In genomic region chr16:86784267-86784626, GRCh38 we compare ENCODE assay signal across 16 cellular contexts.
"Had no signal": no experiment of that assay in that cellular context is flagged by ENCODE, and none has a peak within 500 bp of the region (broad histone marks: within the 10 kb centered on the region; RNA-seq: fewer than 3 reads in every experiment).

No MANE protein-coding gene starts in this region.

- H3K36me3 ChIP-seq: ovary, vagina had no signal

- H3K36me3 Mint-ChIP-seq: activated naive CD4-positive, alpha-beta T cell treated with anti-CD3 and anti-CD28 coated beads, Interleukin-2, amount 10 ng/mL, durations not matched to agents 7 days and 5 days; memory B cell; naive thymus-derived CD8-positive, alpha-beta T cell had no signal

- DNase-seq: activated CD4-positive, alpha-beta T cell treated with anti-CD3 and anti-CD28 coated beads, Interleukin-2, amount 50 U/mL, for 1 hour; activated CD4-positive, CD25-positive, alpha-beta regulatory T cell treated with anti-CD3 and anti-CD28 coated beads, Interleukin-2, amount 50 U/mL, for 72 hours; activated CD8-positive, alpha-beta memory T cell treated with anti-CD3 and anti-CD28 coated beads, Interleukin-2, amount 50 U/mL, for 4 hours; activated effector memory CD4-positive, alpha-beta T cell treated with Interleukin-2 at 50 U/mL for 16 hours; activated naive CD4-positive, alpha-beta T cell treated with anti-CD3 and anti-CD28 coated beads, Interleukin-2, amount 10 ng/mL, durations not matched to agents 7 days and 5 days; activated T-cell treated with anti-CD3 and anti-CD28 coated beads, Interleukin-2, amount 50 U/mL, for 48 hours; cerebellar nuclear complex; effector CD4-positive, alpha-beta T cell; left ventricle myocardium superior; mucosa of descending colon; naive thymus-derived CD8-positive, alpha-beta T cell; ovary; stimulated activated naive CD8-positive, alpha-beta T cell treated with anti-CD3 and anti-CD28 coated beads, Interleukin-15, Interleukin-2, amounts not matched to agents 100 U/mL and 50 U/mL, for 24 hours; trophoblast cell had no signal

- H3K27me3 ChIP-seq: ovary, vagina had no signal

- H3K4me3 ChIP-seq: mucosa of descending colon, ovary, vagina had no signal

- ATAC-seq: left ventricle myocardium superior; mucosa of descending colon; naive thymus-derived CD8-positive, alpha-beta T cell; stimulated activated naive CD8-positive, alpha-beta T cell treated with anti-CD3 and anti-CD28 coated beads, Interleukin-15, Interleukin-2, amounts not matched to agents 100 U/mL and 50 U/mL, for 24 hours had no signal

- H3K9me3 ChIP-seq: mucosa of descending colon, ovary, vagina had no signal

- H3K27ac ChIP-seq: ovary, vagina had no signal

- H3K27ac Mint-ChIP-seq: activated naive CD4-positive, alpha-beta T cell treated with anti-CD3 and anti-CD28 coated beads, Interleukin-2, amount 10 ng/mL, durations not matched to agents 7 days and 5 days; memory B cell; naive thymus-derived CD8-positive, alpha-beta T cell had no signal

- H3K9me3 Mint-ChIP-seq: activated naive CD4-positive, alpha-beta T cell treated with anti-CD3 and anti-CD28 coated beads, Interleukin-2, amount 10 ng/mL, durations not matched to agents 7 days and 5 days; memory B cell; naive thymus-derived CD8-positive, alpha-beta T cell had no signal

- H3K4me1 Mint-ChIP-seq: activated naive CD4-positive, alpha-beta T cell treated with anti-CD3 and anti-CD28 coated beads, Interleukin-2, amount 10 ng/mL, durations not matched to agents 7 days and 5 days; memory B cell; naive thymus-derived CD8-positive, alpha-beta T cell had no signal

- H3K4me3 Mint-ChIP-seq: activated naive CD4-positive, alpha-beta T cell treated with anti-CD3 and anti-CD28 coated beads, Interleukin-2, amount 10 ng/mL, durations not matched to agents 7 days and 5 days; memory B cell; naive thymus-derived CD8-positive, alpha-beta T cell had no signal

- H3K4me1 ChIP-seq: vagina had no signal
